1 cellular context compared by ENCODE assay signal in the genomic region with DNA sequence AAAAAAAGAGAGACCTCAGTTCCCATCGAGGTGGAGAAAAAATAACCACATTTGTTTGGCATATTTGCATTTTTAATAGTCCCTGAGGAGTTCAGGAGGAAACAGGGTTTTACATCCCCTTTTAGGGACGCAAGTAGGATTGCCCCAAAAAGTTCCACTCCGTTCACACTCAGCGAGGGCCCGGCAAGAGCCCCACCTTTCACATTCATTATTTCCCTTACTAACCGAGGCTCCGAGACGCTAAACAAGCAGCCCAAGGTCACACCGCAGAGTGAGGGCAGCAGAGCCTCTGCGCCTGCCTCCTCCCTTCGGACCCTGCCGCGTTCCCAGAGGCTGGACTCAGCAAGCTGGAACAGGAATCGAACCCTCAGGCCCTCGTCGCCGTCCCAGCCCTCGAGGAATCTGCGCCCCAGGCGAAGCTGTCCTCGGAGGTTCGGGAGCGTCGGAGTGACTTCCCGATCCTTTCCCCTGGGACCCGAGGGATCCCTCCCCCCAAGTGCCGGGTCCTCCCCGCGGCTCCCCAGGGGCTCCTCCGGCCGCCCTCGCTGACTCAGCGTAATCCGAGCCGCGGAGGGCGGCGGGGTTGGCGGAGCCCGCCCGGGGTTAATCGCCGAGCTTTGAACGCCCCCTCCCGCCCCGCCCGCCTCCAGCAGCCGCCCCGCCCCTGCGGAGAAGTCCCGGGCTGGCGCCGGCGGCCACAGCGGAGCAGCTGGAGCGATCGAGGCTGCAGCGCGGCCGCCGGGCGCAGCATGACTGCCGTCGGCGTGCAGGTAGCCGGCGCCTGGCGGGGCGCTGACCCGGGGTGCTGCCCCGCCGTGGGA.
TF ChIP-seq lines count a peak whose summit lies in the region.

Gene TMEM37, plus strand, starts transcription at position 700 of the 821 bp plus-strand sequence. Its CDS starts 50 bp downstream, at position 750.

TF ChIP-seq in SK-N-SH, 30 proteins besides CTCF, POLR2A, EP300 and RAD21 (continued from another document):
- TF ChIP-seq REST (IDR thresholded peaks at IDR 0.05; ENCODE audit: low read depth, low read length) (no peak), NFIC (IDR thresholded peaks at IDR 0.05; ENCODE audit: borderline replicate concordance) (no peak), GATA2 (CRISPR knock-in tag; IDR thresholded peaks at IDR 0.05) (no peak), EZH2phosphoT487 (IDR thresholded peaks at IDR 0.05; ENCODE audit: borderline replicate concordance, low read depth) (no peak)
- TF ChIP-seq, protein P1, sequence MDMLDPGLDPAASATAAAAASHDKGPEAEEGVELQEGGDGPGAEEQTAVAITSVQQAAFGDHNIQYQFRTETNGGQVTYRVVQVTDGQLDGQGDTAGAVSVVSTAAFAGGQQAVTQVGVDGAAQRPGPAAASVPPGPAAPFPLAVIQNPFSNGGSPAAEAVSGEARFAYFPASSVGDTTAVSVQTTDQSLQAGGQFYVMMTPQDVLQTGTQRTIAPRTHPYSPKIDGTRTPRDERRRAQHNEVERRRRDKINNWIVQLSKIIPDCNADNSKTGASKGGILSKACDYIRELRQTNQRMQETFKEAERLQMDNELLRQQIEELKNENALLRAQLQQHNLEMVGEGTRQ (IDR thresholded peaks at IDR 0.05; ENCODE audit: borderline replicate concordance, low read depth, low read length): no peak
- TF ChIP-seq, protein P2, sequence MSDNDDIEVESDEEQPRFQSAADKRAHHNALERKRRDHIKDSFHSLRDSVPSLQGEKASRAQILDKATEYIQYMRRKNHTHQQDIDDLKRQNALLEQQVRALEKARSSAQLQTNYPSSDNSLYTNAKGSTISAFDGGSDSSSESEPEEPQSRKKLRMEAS (IDR thresholded peaks at IDR 0.05; ENCODE audit: low read depth): no peak
TF ChIP-seq in SK-N-SH: peak in this region for 0.
